12 cellular contexts compared by ENCODE assay signal in genomic region chr4:113564493-113564892, GRCh38.
DNase-seq lines count a peak whose midpoint lies in the region; ATAC-seq and TF ChIP-seq lines count a peak whose summit lies in the region.
"Had no signal": no experiment of that assay in that cellular context is flagged by ENCODE, and none has a peak within 500 bp of the region (broad histone marks: within the 10 kb centered on the region; RNA-seq: fewer than 3 reads in every experiment).

No MANE protein-coding gene starts in this region.

- no peaks in the 10 kb centered on the region for H3K9me3 ChIP-seq in GM23248 (ENCODE audit: low read depth)

- no peak for TF ChIP-seq CTCF in GM10248 (IDR thresholded peaks at IDR 0.05; ENCODE audit: control extremely low read depth, extremely low read depth, low read depth, missing control alignments)

- in situ Hi-C loops in GM23248 (cut with MboI): no loop called here

- H3K9me2 ChIP-seq in GM23248 (ENCODE audit: insufficient read depth): no peaks in the 10 kb centered on the region; the same call in 1 of the 2 replicates

- peaks cover 6% of the 10 kb centered on the region; the same call in 1 of the 2 replicates for H3K36me3 ChIP-seq in GM23248 (ENCODE audit: low read depth)

- H3K27me3 ChIP-seq in GM23248 (replicated peaks; ENCODE audit: insufficient read depth): no peaks in the 10 kb centered on the region

- DNase-seq in GM23248 (no peak), germinal center (ENCODE audit: low spot score) (peak; percentile 13), GM10248 (ENCODE audit: extremely low spot score) (no peak), glomerular visceral epithelial cell (ENCODE audit: extremely low spot score) (no peak), inferior parietal cortex (ENCODE audit: extremely low spot score) (no peak)
- DNase-seq in activated T-cell treated with anti-CD3 and anti-CD28 coated beads, Interleukin-2, amount 50 U/mL, for 4 hours: no peak
- DNase-seq: erythroblast; GDM1; stimulated activated CD4-positive, alpha-beta T cell treated with anti-CD3 and anti-CD28 coated beads, Interleukin-4, amount 100 ng/mL, for 4 hours had no signal

- H3K36me3 Mint-ChIP-seq in activated T-cell treated with anti-CD3 and anti-CD28 coated beads, Interleukin-2, amount 50 U/mL, for 4 hours (ENCODE audit: insufficient read depth): peaks cover 33% of the 10 kb centered on the region

- H3K27me3 Mint-ChIP-seq in activated T-cell treated with anti-CD3 and anti-CD28 coated beads, Interleukin-2, amount 50 U/mL, for 4 hours (ENCODE audit: low read depth): no peaks in the 10 kb centered on the region
- H3K27me3 Mint-ChIP-seq: activated naive CD4-positive, alpha-beta T cell treated with anti-CD3 and anti-CD28 coated beads, Interleukin-2, amount 50 U/mL, for 24 hours had no signal

- peak overlapping the region; percentile 22 for H3K4me2 ChIP-seq in GM23248 (ENCODE audit: unreplicated experiment)

- no peak overlapping the region for H3K9ac ChIP-seq in GM23248

- CTCF ChIA-PET in GM10248 (lab: Yijun Ruan, JAX): interaction anchor here (1.0 to 7.9 kb wide), 6 partner anchors 11 to 196 kb away, joined by 3 to 58 read pairs (median 4); no protein-coding TSS in a partner anchor

- no peaks in the 10 kb centered on the region for H4K20me1 ChIP-seq in GM23248 (ENCODE audit: insufficient read depth)

- no peak overlapping the region for H3K27ac ChIP-seq in GM23248

- peaks cover 47% of the 10 kb centered on the region for H3K4me1 Mint-ChIP-seq in activated T-cell treated with anti-CD3 and anti-CD28 coated beads, Interleukin-2, amount 50 U/mL, for 4 hours (ENCODE audit: low read depth)

- H3K4me3 Mint-ChIP-seq in activated T-cell treated with anti-CD3 and anti-CD28 coated beads, Interleukin-2, amount 50 U/mL, for 4 hours: no peak overlapping the region

- 95 to 97% methylated on average over 3 of the region's 3 CpGs for WGBS in GM23248 (ENCODE audit: low coverage in 1 of 2, low lambda C conversion rate in 2 of 2, missing lambda C conversion rate in 2 of 2), 2 experiments

- POLR2A ChIA-PET in GM10248 (lab: Yijun Ruan, JAX): no interaction called here

- H3K4me3 ChIP-seq in GM23248: no peak overlapping the region

- peaks cover 83% of the 10 kb centered on the region for H3K79me2 ChIP-seq in GM23248 (ENCODE audit: insufficient read depth)

- no peaks in the 10 kb centered on the region for H3K9me3 Mint-ChIP-seq in activated T-cell treated with anti-CD3 and anti-CD28 coated beads, Interleukin-2, amount 50 U/mL, for 4 hours
- H3K9me3 Mint-ChIP-seq: activated naive CD4-positive, alpha-beta T cell treated with anti-CD3 and anti-CD28 coated beads, Interleukin-2, amount 50 U/mL, for 24 hours had no signal

- H3F3A ChIP-seq in GM23248 (ENCODE audit: insufficient read depth): no peaks in the 10 kb centered on the region

- H2AFZ ChIP-seq in GM23248: no peak overlapping the region

- ATAC-seq in GM19025 (IDR thresholded peaks at IDR 0.05; ENCODE audit: low read depth, unreplicated experiment): peak; percentile 8
- peak; percentile 28 for ATAC-seq in HG03460 (IDR thresholded peaks at IDR 0.05; ENCODE audit: unreplicated experiment)
- no peak for ATAC-seq in activated T-cell treated with anti-CD3 and anti-CD28 coated beads, Interleukin-2, amount 50 U/mL, for 4 hours

- H3K4me1 ChIP-seq in GM23248 (ENCODE audit: insufficient read depth): peaks cover 19% of the 10 kb centered on the region

Comparison
In these comparisons a context has a peak if more than half of its experiments do, and no peak if none do; other contexts are left out.
1. ATAC-seq: peak in GM19025 (single experiment) and HG03460 (single experiment); none in activated T-cell treated with anti-CD3 and anti-CD28 coated beads, Interleukin-2, amount 50 U/mL, for 4 hours (0 of 2).